1 cellular context compared by ENCODE assay signal in genomic region chr1:197850042-197850441, GRCh38.
TF ChIP-seq lines count a peak whose summit lies in the region.

No MANE protein-coding gene starts in this region.

TF ChIP-seq in GM23338, 12 proteins besides CTCF, POLR2A, EP300 and RAD21 (continued from another document):
- TF ChIP-seq ZNF462 (CRISPR knock-in tag; IDR thresholded peaks at IDR 0.05) (no peak), JUNB (IDR thresholded peaks at IDR 0.05; ENCODE audit: unreplicated experiment) (no peak), CREB1 (CRISPR knock-in tag; IDR thresholded peaks at IDR 0.05; ENCODE audit: low read depth) (no peak), POLR2AphosphoS5 (IDR thresholded peaks at IDR 0.05; ENCODE audit: low read depth) (no peak)
TF ChIP-seq in GM23338: peak in this region for 0.
